In the genomic region with DNA sequence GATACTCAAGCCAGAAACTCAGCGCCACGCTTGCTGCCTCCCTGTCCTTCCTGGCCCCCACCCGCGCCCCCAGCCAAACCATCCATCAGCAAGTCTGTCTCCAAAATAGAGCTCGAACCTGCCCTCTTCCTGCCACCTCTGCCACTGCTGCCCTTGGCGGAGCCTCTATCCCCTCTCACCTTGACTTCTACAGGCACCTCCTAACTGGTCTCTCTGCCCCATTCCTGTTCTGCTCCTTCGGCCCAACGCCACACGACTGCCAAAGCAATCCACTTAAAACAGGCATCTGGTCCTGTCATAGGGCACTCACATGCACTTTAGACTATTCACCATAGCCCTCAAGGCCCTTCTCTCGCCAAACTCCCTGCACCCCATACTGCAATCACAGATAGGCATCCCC, we compare ENCODE assay signal across 13 cellular contexts.
"Had no signal": no experiment of that assay in that cellular context is flagged by ENCODE, and none has a peak within 500 bp of the region (broad histone marks: within the 10 kb centered on the region; RNA-seq: fewer than 3 reads in every experiment).

No MANE protein-coding gene starts in this region.

- H3K9me3 Mint-ChIP-seq: activated CD4-positive, alpha-beta memory T cell treated with anti-CD3 and anti-CD28 coated beads, Interleukin-2, amount 10 ng/mL, durations not matched to agents 7 days and 5 days; activated naive CD8-positive, alpha-beta T cell treated with anti-CD3 and anti-CD28 coated beads, Interleukin-2, amount 10 ng/mL, durations not matched to agents 7 days and 5 days; neural crest cell had no signal

- H3K4me3 Mint-ChIP-seq: activated CD4-positive, alpha-beta memory T cell treated with anti-CD3 and anti-CD28 coated beads, Interleukin-2, amount 10 ng/mL, durations not matched to agents 7 days and 5 days; activated naive CD8-positive, alpha-beta T cell treated with anti-CD3 and anti-CD28 coated beads, Interleukin-2, amount 10 ng/mL, durations not matched to agents 7 days and 5 days; neural crest cell had no signal

- H3K4me3 ChIP-seq: esophagus muscularis mucosa, pancreas had no signal

- H3K9me3 ChIP-seq: esophagus muscularis mucosa, pancreas had no signal

- ATAC-seq: pancreas had no signal

- H3K27me3 ChIP-seq: pancreas had no signal

- H3K27ac ChIP-seq: esophagus muscularis mucosa had no signal

- DNase-seq: activated CD4-positive, alpha-beta memory T cell treated with anti-CD3 and anti-CD28 coated beads, Interleukin-2, amount 10 ng/mL, durations not matched to agents 7 days and 5 days; activated CD4-positive, CD25-positive, alpha-beta regulatory T cell treated with anti-CD3 and anti-CD28 coated beads, Interleukin-2, amount 50 U/mL, for 72 hours; activated gamma-delta T cell treated with Interleukin-2 at 50 U/mL for 16 hours; activated naive CD8-positive, alpha-beta T cell treated with anti-CD3 and anti-CD28 coated beads, Interleukin-2, amount 10 ng/mL, durations not matched to agents 7 days and 5 days; activated T-cell treated with anti-CD3 and anti-CD28 coated beads, Interleukin-2, amount 50 U/mL, for 48 hours; aorta; foreskin fibroblast; pancreas; stimulated activated CD4-positive, alpha-beta T cell treated with anti-CD3 and anti-CD28 coated beads, Interleukin-15, amount 100 ng/mL, for 24 hours; stimulated activated CD4-positive, alpha-beta T cell treated with anti-CD3 and anti-CD28 coated beads, Interleukin-4, amount 100 ng/mL, for 4 hours; substantia nigra had no signal

- H3K36me3 Mint-ChIP-seq: activated naive CD8-positive, alpha-beta T cell treated with anti-CD3 and anti-CD28 coated beads, Interleukin-2, amount 10 ng/mL, durations not matched to agents 7 days and 5 days had no signal

- H3K36me3 ChIP-seq: esophagus muscularis mucosa, pancreas had no signal

- H3K27ac Mint-ChIP-seq: activated CD4-positive, alpha-beta memory T cell treated with anti-CD3 and anti-CD28 coated beads, Interleukin-2, amount 10 ng/mL, durations not matched to agents 7 days and 5 days; activated naive CD8-positive, alpha-beta T cell treated with anti-CD3 and anti-CD28 coated beads, Interleukin-2, amount 10 ng/mL, durations not matched to agents 7 days and 5 days had no signal
